ENCODE assay signal across 14 cellular contexts in genomic region chr21:39096754-39097153, GRCh38.
DNase-seq lines count a peak whose midpoint lies in the region; ATAC-seq, FAIRE-seq and TF ChIP-seq lines count a peak whose summit lies in the region.
"Had no signal": no experiment of that assay in that cellular context is flagged by ENCODE, and none has a peak within 500 bp of the region (broad histone marks: within the 10 kb centered on the region; RNA-seq: fewer than 3 reads in every experiment).

No MANE protein-coding gene starts in this region.

- H4K5ac ChIP-seq in IMR-90 (ENCODE audit: low read depth, low read length): no peak overlapping the region

- no peaks in the 10 kb centered on the region for H3K36me3 ChIP-seq in IMR-90 (ENCODE audit: control insufficient read depth, insufficient read depth, low read length)
- H3K36me3 ChIP-seq: breast epithelium had no signal

- intact Hi-C loops in IMR-90 (cut with micrococcal nuclease) (no loop called here), dorsolateral prefrontal cortex (cut with DNase I) (no loop called here)

- H3K18ac ChIP-seq in IMR-90 (ENCODE audit: low read depth, low read length): no peak overlapping the region; the same call in 1 of the 2 replicates

- no peak overlapping the region for H2BK20ac ChIP-seq in IMR-90 (ENCODE audit: low read depth, low read length)

- POLR2A ChIA-PET in IMR-90 (lab: Charles Lee; ENCODE audit: unreplicated experiment): no interaction called here

- dilution Hi-C loops in IMR-90 (cut with HindIII; ENCODE audit: low sequenced_read_pairs, unreplicated experiment): no loop called here

- H4K20me1 ChIP-seq in IMR-90 (ENCODE audit: insufficient read depth, low read length): no peaks in the 10 kb centered on the region

- no peak overlapping the region for H3K4me2 ChIP-seq in IMR-90 (ENCODE audit: low read depth, low read length)

- H3K4me3 ChIP-seq in IMR-90 (ENCODE audit: insufficient read depth, low read depth, low read length) (no peak overlapping the region), dorsolateral prefrontal cortex (no peak overlapping the region)
- H3K4me3 ChIP-seq: breast epithelium had no signal

- H3K4me3 Mint-ChIP-seq in progenitor cell of endocrine pancreas (ENCODE audit: low read depth): no peak overlapping the region
- H3K4me3 Mint-ChIP-seq: CD4-positive, CD25-positive, alpha-beta regulatory T cell had no signal

- no peak overlapping the region for H3K9ac ChIP-seq in IMR-90 (ENCODE audit: low read depth, low read length)

- no peak overlapping the region; the same call in 1 of the 2 replicates for H2AK5ac ChIP-seq in IMR-90 (ENCODE audit: low read depth, low read length)

- in situ Hi-C loops in IMR-90 (cut with MboI; ENCODE audit: low sequenced_read_pairs): no loop called here

- no peak overlapping the region for H4K8ac ChIP-seq in IMR-90 (ENCODE audit: low read depth in 2 of 2, low read length in 2 of 2)

- H3K27ac Mint-ChIP-seq in progenitor cell of endocrine pancreas: no peak overlapping the region
- H3K27ac Mint-ChIP-seq: CD4-positive, CD25-positive, alpha-beta regulatory T cell had no signal

- no peak overlapping the region for H3K23ac ChIP-seq in IMR-90 (ENCODE audit: low read depth, low read length)

- H2BK120ac ChIP-seq in IMR-90 (ENCODE audit: low read depth, low read length): 0 out of 2 replicates have a peak overlapping the region, but pooled peaks have one; percentile 32

- no peak for DNase-seq in D721Med (ENCODE audit: insufficient read length, low spot score)
- no peak for DNase-seq in IMR-90
- DNase-seq in dorsolateral prefrontal cortex: no peak
- DNase-seq in progenitor cell of endocrine pancreas (ENCODE audit: low spot score, unreplicated experiment): no peak
- no peak for DNase-seq in NCI-H1048 (lab: John Stamatoyannopoulos, UW)
- no peak for DNase-seq in NCI-H1092 (lab: John Stamatoyannopoulos, UW)
- no peak for DNase-seq in NCI-H526 treated with DMSO at 0.1 percent for 48 hours (lab: John Stamatoyannopoulos, UW)
- DNase-seq in DMS153 treated with DMSO at 0.1 percent for 48 hours (lab: John Stamatoyannopoulos, UW; ENCODE audit: unreplicated experiment): no peak
- DNase-seq: activated CD4-positive, alpha-beta T cell treated with anti-CD3 and anti-CD28 coated beads, Interleukin-2, amount 50 U/mL, for 4 hours; activated effector memory CD4-positive, alpha-beta T cell treated with Interleukin-2 at 50 U/mL for 16 hours; CD4-positive, CD25-positive, alpha-beta regulatory T cell; NCI-H2171; stimulated activated CD4-positive, alpha-beta T cell treated with anti-CD3 and anti-CD28 coated beads, Interleukin-2, amount 100 ng/mL, for 24 hours had no signal

- no peak overlapping the region for H2AFZ ChIP-seq in IMR-90 (replicated peaks; ENCODE audit: low read length, poor library complexity)

- no peak overlapping the region for H3K56ac ChIP-seq in IMR-90 (ENCODE audit: extremely low read depth, insufficient read depth, low read length)

- no TSS peak for BruUV-seq in IMR-90 (replicated peaks; lab: Mats Ljungman, UMichigan)

- H3K14ac ChIP-seq in IMR-90 (replicated peaks; ENCODE audit: low read depth, low read length): no peak overlapping the region

- H3K27me3 ChIP-seq in IMR-90 (ENCODE audit: control insufficient read depth, insufficient read depth, low read length) (no peaks in the 10 kb centered on the region; the same call in 1 of the 2 replicates), dorsolateral prefrontal cortex (no peaks in the 10 kb centered on the region)
- H3K27me3 ChIP-seq: breast epithelium had no signal

- no peak overlapping the region for H4K91ac ChIP-seq in IMR-90 (ENCODE audit: insufficient read depth, low read depth, low read length)

- ATAC-seq in IMR-90 (ENCODE audit: low read depth): no peak

- H2BK5ac ChIP-seq in IMR-90 (ENCODE audit: low read depth, low read length, poor library complexity, severe bottlenecking): no peak overlapping the region

- no peak for TF ChIP-seq POLR2A in IMR-90 (IDR thresholded peaks at IDR 0.05; ENCODE audit: low read depth, low read length)

- FAIRE-seq in D721Med (lab: Jason Lieb, UNC): no peak

- peaks cover 33% of the 10 kb centered on the region for H3K4me1 Mint-ChIP-seq in progenitor cell of endocrine pancreas (ENCODE audit: low read depth)
- H3K4me1 Mint-ChIP-seq: CD4-positive, CD25-positive, alpha-beta regulatory T cell had no signal

- H3K9me1 ChIP-seq in IMR-90 (ENCODE audit: insufficient read depth, low read length): peaks cover 3% of the 10 kb centered on the region

- H3K4me1 ChIP-seq in IMR-90 (ENCODE audit: control insufficient read depth, insufficient read depth, low read length): peaks cover 10% of the 10 kb centered on the region
- H3K4me1 ChIP-seq: breast epithelium had no signal

- H3K27ac ChIP-seq in IMR-90 (ENCODE audit: insufficient read depth, low read length) (no peak overlapping the region), dorsolateral prefrontal cortex (peak overlapping the region in 43 of 59 donors; percentile 11 to 85 (median 56))

- H3K4ac ChIP-seq in IMR-90 (ENCODE audit: low read depth, low read length): no peak overlapping the region

- TF ChIP-seq RAD21 in IMR-90 (IDR thresholded peaks at IDR 0.05; ENCODE audit: low read length): no peak

- H2BK15ac ChIP-seq in IMR-90 (ENCODE audit: low read depth, low read length): no peak overlapping the region

- H2AK9ac ChIP-seq in IMR-90 (replicated peaks; ENCODE audit: low read depth, low read length, poor library complexity): no peak overlapping the region

- H3K27me3 Mint-ChIP-seq in progenitor cell of endocrine pancreas: peaks cover 3% of the 10 kb centered on the region

- no peaks in the 10 kb centered on the region; the same call in 1 of the 2 replicates for H3K9me3 ChIP-seq in IMR-90 (ENCODE audit: control insufficient read depth, insufficient read depth, low read length)
- H3K9me3 ChIP-seq: breast epithelium had no signal

- peak; percentile 8 for TF ChIP-seq CTCF in D721Med (IDR thresholded peaks at IDR 0.05; ENCODE audit: insufficient read depth, missing control alignments)
- no peak for TF ChIP-seq CTCF in IMR-90 (conservative IDR thresholded peaks at IDR 0.05; ENCODE audit: low read depth, low read length)
- TF ChIP-seq CTCF in dorsolateral prefrontal cortex (IDR thresholded peaks at IDR 0.05 in 54 of 56, conservative IDR thresholded peaks at IDR 0.05 in 2 of 56; ENCODE audit: low read depth in 1 of 56, partially characterized antibody in 56 of 56): no peak
- TF ChIP-seq CTCF in progenitor cell of endocrine pancreas (IDR thresholded peaks at IDR 0.05; ENCODE audit: unreplicated experiment): peak; percentile 33

- CTCF ChIA-PET in IMR-90 (lab: Yijun Ruan, JAX): no interaction called here

- H3K36me3 Mint-ChIP-seq in progenitor cell of endocrine pancreas (ENCODE audit: insufficient read depth): no peaks in the 10 kb centered on the region
- H3K36me3 Mint-ChIP-seq: CD4-positive, CD25-positive, alpha-beta regulatory T cell had no signal

- peaks cover 5% of the 10 kb centered on the region for H3K9me3 Mint-ChIP-seq in progenitor cell of endocrine pancreas (ENCODE audit: low read depth)
- H3K9me3 Mint-ChIP-seq: CD4-positive, CD25-positive, alpha-beta regulatory T cell had no signal

- H3K79me1 ChIP-seq in IMR-90 (ENCODE audit: low read depth in 1 of 2, low read length in 2 of 2): no peaks in the 10 kb centered on the region

- 92% methylated on average over 2 of the region's 8 CpGs; no CpG with 5 or more reads in 1 of the 2 experiments for WGBS in IMR-90 (ENCODE audit: extremely low coverage in 2 of 2, insufficient read length in 1 of 2), 2 experiments

TF ChIP-seq in IMR-90, 13 proteins besides CTCF, POLR2A, EP300 and RAD21:
- TF ChIP-seq SMC3 (IDR thresholded peaks at IDR 0.05; ENCODE audit: low read depth, low read length) (no peak), USF2 (IDR thresholded peaks at IDR 0.05; ENCODE audit: low read depth, low read length) (no peak), MAFK (IDR thresholded peaks at IDR 0.05; ENCODE audit: low read depth, low read length) (no peak), CHD1 (IDR thresholded peaks at IDR 0.05; ENCODE audit: low read depth, low read length) (no peak), ELK1 (IDR thresholded peaks at IDR 0.05; ENCODE audit: borderline replicate concordance, low read depth, low read length) (no peak), MAZ (IDR thresholded peaks at IDR 0.05; ENCODE audit: borderline replicate concordance, low read depth, low read length) (no peak), FOS (IDR thresholded peaks at IDR 0.05; ENCODE audit: low read depth, low read length) (no peak), BHLHE40 (IDR thresholded peaks at IDR 0.05; ENCODE audit: low read depth, low read length) (no peak), MXI1 (IDR thresholded peaks at IDR 0.05; ENCODE audit: borderline replicate concordance, low read depth, low read length) (no peak), CEBPB (IDR thresholded peaks at IDR 0.05; ENCODE audit: low read depth, low read length) (no peak), RCOR1 (IDR thresholded peaks at IDR 0.05; ENCODE audit: insufficient replicate concordance, low read length) (no peak)

Comparison
In these comparisons a context has a peak if more than half of its experiments do, and no peak if none do; other contexts are left out.
1. CTCF ChIP-seq: peak in D721Med (single experiment) and progenitor cell of endocrine pancreas (single experiment); none in IMR-90 (single experiment) and dorsolateral prefrontal cortex (0 of 56).